ENCODE assay signal across 9 cellular contexts in the genomic region with DNA sequence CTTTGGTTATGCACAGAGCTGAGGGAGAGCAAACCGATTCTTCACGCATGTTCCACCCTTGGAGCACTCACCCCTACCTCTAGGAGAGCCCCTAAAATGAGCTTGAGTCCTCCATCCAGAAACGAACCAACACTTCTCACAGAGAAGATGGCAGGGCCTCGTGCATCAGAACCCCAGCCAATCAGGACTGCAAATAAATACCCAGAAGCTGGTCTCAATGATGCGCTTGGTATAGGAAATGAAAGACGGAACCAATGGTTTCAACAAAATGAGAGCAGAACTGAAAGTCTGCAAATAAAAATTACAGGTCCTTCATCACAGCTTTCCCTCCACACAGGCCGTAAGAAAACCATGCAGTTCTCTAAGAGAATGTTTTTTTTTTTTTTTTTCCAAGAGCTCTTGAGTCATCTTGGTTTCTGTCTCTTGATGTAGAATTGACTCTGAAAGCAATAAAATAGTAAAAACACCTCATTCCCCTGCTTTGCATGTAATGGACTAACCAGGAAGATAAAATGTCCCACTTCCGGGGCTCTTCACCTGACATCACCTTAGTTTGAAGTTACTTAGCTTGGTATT. TPM values are rescaled to one million over a fixed set of nuclear protein-coding genes. Genes with fewer than 3 reads are reported as not detected.
DNase-seq lines count a peak whose midpoint lies in the region; ATAC-seq and TF ChIP-seq lines count a peak whose summit lies in the region.
"Had no signal": no experiment of that assay in that cellular context is flagged by ENCODE, and none has a peak within 500 bp of the region (broad histone marks: within the 10 kb centered on the region; RNA-seq: fewer than 3 reads in every experiment).

No MANE protein-coding gene starts in this region.

- no peak overlapping the region for H3K4me3 ChIP-seq in mesendoderm (ENCODE audit: low read length)

- peaks cover 27% of the 10 kb centered on the region for H3K4me1 Mint-ChIP-seq in mesothelial cell of epicardium

- no peak for TF ChIP-seq CTCF in GM13976 (IDR thresholded peaks at IDR 0.05; ENCODE audit: borderline replicate concordance, control extremely low read depth, extremely low read depth, insufficient read depth, missing control alignments)
- no peak for TF ChIP-seq CTCF in mesothelial cell of epicardium (IDR thresholded peaks at IDR 0.05; ENCODE audit: unreplicated experiment)

- H3K9me3 Mint-ChIP-seq in mesothelial cell of epicardium = no peaks in the 10 kb centered on the region
- H3K9me3 Mint-ChIP-seq: neural crest cell had no signal

- H3K4me2 ChIP-seq in mesendoderm (ENCODE audit: low read length) = no peak overlapping the region

- H3K79me2 ChIP-seq in mesendoderm (ENCODE audit: control insufficient read depth, insufficient read depth, low read length) = no peaks in the 10 kb centered on the region

- no peak overlapping the region for H3K4me3 Mint-ChIP-seq in mesothelial cell of epicardium
- H3K4me3 Mint-ChIP-seq: neural crest cell had no signal

- WGBS in mesendoderm (ENCODE audit: extremely low coverage, insufficient coverage, low lambda C conversion rate) = no CpG with 5 or more reads among the region's 8 CpGs

- H3K18ac ChIP-seq in mesendoderm (ENCODE audit: low read length) = no peak overlapping the region

- no peak overlapping the region for H4K5ac ChIP-seq in mesendoderm (ENCODE audit: low read length)

- no peak overlapping the region for H2BK120ac ChIP-seq in mesendoderm (ENCODE audit: low read depth, low read length)

- peaks cover 2% of the 10 kb centered on the region for H3K27me3 Mint-ChIP-seq in mesothelial cell of epicardium (ENCODE audit: low read depth)

- no peaks in the 10 kb centered on the region for H3K27me3 ChIP-seq in mesendoderm (ENCODE audit: insufficient read depth, low read length, poor library complexity)

- DNase-seq in GM13976 (ENCODE audit: low spot score) (peak; percentile 58), NAMALWA (ENCODE audit: low spot score) (peak; percentile 39), glomerular visceral epithelial cell (ENCODE audit: extremely low spot score) (peak; percentile 66), mesendoderm (no peak), mesothelial cell of epicardium (ENCODE audit: low spot score in 2 of 2, unreplicated experiment in 2 of 2) (no peak), T1000 (lab: John Stamatoyannopoulos, UW) (no peak), SK-N-DZ (ENCODE audit: low spot score) (no peak)

- H3K4ac ChIP-seq in mesendoderm (ENCODE audit: low read depth, low read length) = no peak overlapping the region

- H3K4me1 ChIP-seq in mesendoderm (ENCODE audit: control insufficient read depth, low read depth, low read length) = peaks cover 2% of the 10 kb centered on the region

- H3K9ac ChIP-seq in mesendoderm (ENCODE audit: low read length) = no peak overlapping the region

- no peak overlapping the region for H3K23ac ChIP-seq in mesendoderm (ENCODE audit: low read length)

- no peak overlapping the region for H2BK15ac ChIP-seq in mesendoderm (replicated peaks; ENCODE audit: low read depth)

- peak; percentile 48 for ATAC-seq in GM21723 (IDR thresholded peaks at IDR 0.05; ENCODE audit: unreplicated experiment)

- H3K36me3 Mint-ChIP-seq in mesothelial cell of epicardium = no peaks in the 10 kb centered on the region

- in situ Hi-C loops in GM13976 (cut with MboI; ENCODE audit: low sequenced_read_pairs, unreplicated experiment) = no loop called here

- no peak overlapping the region for H3K27ac ChIP-seq in mesendoderm (ENCODE audit: low read depth, low read length)

- no peak overlapping the region for H2BK5ac ChIP-seq in mesendoderm (ENCODE audit: low read length)

- H3K56ac ChIP-seq in mesendoderm (ENCODE audit: low read length) = no peak overlapping the region

- H3K36me3 ChIP-seq in mesendoderm (ENCODE audit: control insufficient read depth, insufficient read depth, low read length) = no peaks in the 10 kb centered on the region

- H3K79me1 ChIP-seq in mesendoderm (ENCODE audit: low read length) = no peaks in the 10 kb centered on the region

- H2AK5ac ChIP-seq in mesendoderm (ENCODE audit: low read length) = no peak overlapping the region

- H4K8ac ChIP-seq in mesendoderm (ENCODE audit: low read depth, low read length) = no peak overlapping the region

- no peak overlapping the region for H3K27ac Mint-ChIP-seq in mesothelial cell of epicardium

RNA-seq across cellular contexts. Expression of a gene that starts 23.8 kb away (rescaled TPM):
- polyA plus RNA-seq in mesendoderm (2013, experiment 1 of 2) = 36.1 TPM
- polyA plus RNA-seq in mesendoderm (2013, experiment 2 of 2) = 35.3 TPM
- total RNA-seq in mesothelial cell of epicardium = 99.1 to 117 TPM (median 106 TPM) in 3 replicates
- polyA plus RNA-seq in SK-N-DZ (2014; cell fraction: cytosol; rRNA removed) = 2.4 and 2.5 TPM in 2 replicates
- polyA plus RNA-seq in SK-N-DZ (2014; cell fraction: nucleus; rRNA removed) = 6.6 and 14.0 TPM in 2 replicates

Comparison
In these comparisons a context has a peak if more than half of its experiments do, and no peak if none do; other contexts are left out.
1. DNase-seq: peak in GM13976 (single experiment), NAMALWA (single experiment) and glomerular visceral epithelial cell (single experiment); none in mesendoderm (single experiment), mesothelial cell of epicardium (0 of 2), T1000 (single experiment) and SK-N-DZ (single experiment).